8 cellular contexts compared by ENCODE assay signal in the genomic region with DNA sequence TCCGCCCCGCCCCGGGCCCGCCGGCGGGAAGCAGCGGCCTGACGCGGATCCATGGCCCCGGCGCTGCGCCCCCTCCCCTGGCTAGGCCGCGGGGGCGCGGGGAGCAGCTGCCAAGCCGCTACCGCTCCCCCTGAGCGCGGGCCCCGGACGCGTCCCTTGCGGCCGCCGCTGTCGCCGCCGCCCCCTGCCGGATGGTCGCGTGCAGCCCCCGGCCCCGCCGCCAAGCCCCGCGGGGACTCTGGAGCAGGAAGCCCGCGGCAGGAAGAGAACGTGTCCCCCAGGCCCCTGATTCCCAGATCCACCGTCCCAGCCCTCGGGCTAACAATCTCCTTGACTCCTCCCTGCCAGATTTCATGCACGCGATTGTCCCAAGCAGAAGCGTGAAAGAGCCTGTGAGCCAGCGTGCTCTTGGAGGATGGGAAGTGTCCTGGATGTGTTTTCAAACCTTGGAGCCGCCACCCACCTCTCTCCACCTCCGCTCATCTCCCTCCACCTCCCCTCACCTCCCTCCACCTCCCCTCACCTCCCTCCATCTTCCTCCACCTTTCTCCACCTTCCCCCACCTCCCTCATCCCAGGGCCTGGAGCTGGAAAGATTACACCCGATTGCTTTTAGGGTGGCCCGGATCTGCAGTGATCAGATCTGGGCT. TPM values are rescaled to one million over a fixed set of nuclear protein-coding genes. Genes with fewer than 3 reads are reported as not detected.
DNase-seq lines count a peak whose midpoint lies in the region; ATAC-seq and TF ChIP-seq lines count a peak whose summit lies in the region.

No MANE protein-coding gene starts in this region.

- no peaks in the 10 kb centered on the region for H3K9me3 ChIP-seq in tibial nerve

- H3K4me3 Mint-ChIP-seq in neural crest cell: peak overlapping the region; percentile 83

- H3K27me3 ChIP-seq in tibial nerve: peaks cover 0 to 7% of the 10 kb centered on the region in 2 donors

- H3K27me3 Mint-ChIP-seq in neural crest cell (ENCODE audit: low read depth): no peaks in the 10 kb centered on the region

- peak; percentile 19 for DNase-seq in NCI-H2196 (lab: John Stamatoyannopoulos, UW; ENCODE audit: unreplicated experiment)
- no peak for DNase-seq in NCI-H2196 treated with DMSO at 0.1 percent for 48 hours (lab: John Stamatoyannopoulos, UW; ENCODE audit: unreplicated experiment)
- peak; percentile 80 for DNase-seq in NCI-H82 (lab: John Stamatoyannopoulos, UW)
- DNase-seq in activated gamma-delta T cell (lab: John Stamatoyannopoulos, UW): peak; percentile 32
- DNase-seq in fibroblast of the aortic adventitia (ENCODE audit: low read depth): peak; percentile 82
- DNase-seq in neural crest cell (ENCODE audit: low read depth, low spot score): peak; percentile 62
- peak in 1 of 2 donors; percentile 35 for DNase-seq in tibial nerve (ENCODE audit: low spot score in 2 of 2)

- H3K27ac Mint-ChIP-seq in neural crest cell (ENCODE audit: unreplicated experiment): peak overlapping the region; percentile 90

- H3K27ac ChIP-seq in tibial nerve: peak overlapping the region; percentile 41 to 85 (median 79)

- peaks cover 53% of the 10 kb centered on the region for H3K4me1 Mint-ChIP-seq in neural crest cell

- H3K9me3 Mint-ChIP-seq in neural crest cell: no peaks in the 10 kb centered on the region

- H3K36me3 ChIP-seq in tibial nerve: no peaks in the 10 kb centered on the region

- 6 to 8% methylated on average over 24 to 28 of the region's 50 CpGs for WGBS in tibial nerve, 2 donors

- no peak for TF ChIP-seq POLR2A in tibial nerve (IDR thresholded peaks at IDR 0.05)

- peak; percentile 74 for ATAC-seq in HG02798 (IDR thresholded peaks at IDR 0.05; ENCODE audit: poor library complexity, unreplicated experiment)

- no peak for TF ChIP-seq CTCF in fibroblast of the aortic adventitia (IDR thresholded peaks at IDR 0.05; ENCODE audit: insufficient read depth, low read length)
- peak; percentile 61 for TF ChIP-seq CTCF in neural crest cell (conservative IDR thresholded peaks at IDR 0.05)
- TF ChIP-seq CTCF in tibial nerve (IDR thresholded peaks at IDR 0.05): peak in 4 of 5 experiments; percentile 25 to 61 (median 48)

- peaks cover 0 to 43% (median 2%) of the 10 kb centered on the region in 4 donors for H3K4me1 ChIP-seq in tibial nerve

- TF ChIP-seq EP300 in tibial nerve (IDR thresholded peaks at IDR 0.05): no peak

- H3K36me3 Mint-ChIP-seq in neural crest cell (ENCODE audit: low read depth): no peaks in the 10 kb centered on the region

- H3K4me3 ChIP-seq in fibroblast of the aortic adventitia (ENCODE audit: low read depth, low read length) (peak overlapping the region; percentile 64), tibial nerve (peak overlapping the region; percentile 35 to 63 (median 51))

RNA-seq across cellular contexts. Expression of gene PRTFDC1, which starts 0.4 kb away (rescaled TPM):
- total RNA-seq in fibroblast of the aortic adventitia (ENCODE audit: low replicate concordance) (34.4 and 39.6 TPM in 2 replicates), neural crest cell (26.7 and 32.0 TPM in 2 replicates), tibial nerve (1 to 10 TPM in 3 of 4 donors, under 1 TPM in 1; 0.78 to 5.7 (median 1.3) TPM)
